7 cellular contexts compared by ENCODE assay signal in the genomic region with DNA sequence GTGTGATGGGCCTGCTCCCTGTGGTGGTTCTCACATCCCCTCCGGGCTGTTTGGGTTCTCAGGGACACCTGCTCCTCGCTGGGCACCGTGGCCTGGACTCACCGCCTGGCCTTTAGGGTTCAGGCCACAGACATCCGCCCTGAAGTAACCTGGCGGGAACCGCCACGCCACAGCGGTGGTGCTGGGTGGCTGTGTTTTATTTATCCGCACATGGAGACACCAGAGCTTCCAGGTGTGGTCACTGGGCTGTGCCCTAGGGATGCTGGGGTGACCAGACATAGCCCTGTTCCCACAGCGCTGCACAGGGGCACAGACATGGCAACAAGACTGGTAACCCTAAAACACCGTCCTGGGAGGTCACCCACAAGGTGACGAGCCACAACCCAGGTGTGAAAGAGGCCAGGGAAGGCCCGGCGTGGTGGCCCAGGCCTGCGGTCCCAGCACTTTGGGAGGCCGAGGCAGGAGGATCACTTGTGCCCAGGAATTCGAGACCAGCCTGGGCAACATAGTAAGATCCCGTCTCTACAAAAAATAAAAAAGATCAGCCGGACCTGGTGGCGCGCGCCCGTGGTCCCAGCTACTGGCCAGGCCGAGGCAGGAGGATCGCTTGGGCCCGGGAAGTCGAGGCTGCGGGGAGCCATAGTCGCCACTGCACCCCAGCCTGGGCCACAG. TPM values are rescaled to one million over a fixed set of nuclear protein-coding genes. Genes with fewer than 3 reads are reported as not detected.
A peak's percentile ranks its signal among the peaks of the same experiment; 100 is the strongest.
DNase-seq lines count a peak whose midpoint lies in the region; ATAC-seq and TF ChIP-seq lines count a peak whose summit lies in the region.

No MANE protein-coding gene starts in this region.

- peak overlapping the region; percentile 14 for H3K27ac Mint-ChIP-seq in activated T-helper 2 cell treated with anti-CD3 and anti-CD28 coated beads, Interferon-gamma antibody, Interleukin-2, Interleukin-4, amounts not matched to agents 10 μg/mL and 5 μg/mL and 100 μg/mL, durations not matched to agents 14 hours and 24 hours and 36 hours
- peak overlapping the region; percentile 78 for H3K27ac Mint-ChIP-seq in stimulated activated memory B cell treated with anti-CD40 and anti-IgM and Interleukin-4, amounts not matched to agents 10 μg/mL and 1 μg/mL and 100 μg/mL, for 72 hours

- H3K4me3 Mint-ChIP-seq in activated T-helper 2 cell treated with anti-CD3 and anti-CD28 coated beads, Interferon-gamma antibody, Interleukin-2, Interleukin-4, amounts not matched to agents 10 μg/mL and 5 μg/mL and 100 μg/mL, durations not matched to agents 14 hours and 24 hours and 36 hours (ENCODE audit: low read depth) = peak overlapping the region; percentile 60
- H3K4me3 Mint-ChIP-seq in stimulated activated memory B cell treated with anti-CD40 and anti-IgM and Interleukin-4, amounts not matched to agents 10 μg/mL and 1 μg/mL and 100 μg/mL, for 72 hours = peak overlapping the region; percentile 65

- RAD21 ChIA-PET in HCT116 (lab: Charles Lee; ENCODE audit: low non-redundant PET in 1 of 2, low total read pairs in 2 of 2, uncharacterized antibody in 2 of 2, unreplicated experiment in 2 of 2) = no interaction called here

- BruUV-seq in HCT116 (replicated peaks; lab: Mats Ljungman, UMichigan) = no TSS peak

- DNase-seq in HCT116 (ENCODE audit: low read depth, low spot score) = no peak
- no peak for DNase-seq in activated T-helper 2 cell treated with anti-CD3 and anti-CD28 coated beads, Interferon-gamma antibody, Interleukin-2, Interleukin-4, amounts not matched to agents 10 μg/mL and 5 μg/mL and 100 μg/mL, durations not matched to agents 14 hours and 24 hours and 36 hours (ENCODE audit: low spot score)
- no peak for DNase-seq in inferior parietal cortex (ENCODE audit: extremely low spot score)
- no peak for DNase-seq in activated CD4-positive, CD25-positive, alpha-beta regulatory T cell (lab: John Stamatoyannopoulos, UW)

- no peak for TF ChIP-seq POLR2A in HCT116 (IDR thresholded peaks at IDR 0.05; ENCODE audit: borderline replicate concordance, extremely low read depth, insufficient read depth, insufficient read length)

- peak overlapping the region; percentile 92 for H3K9ac ChIP-seq in HCT116 (ENCODE audit: low read length)
- H3K9ac ChIP-seq in iPS-15b (ENCODE audit: low read depth, low read length) = no peak overlapping the region

- H3K9me3 ChIP-seq in HCT116 (ENCODE audit: control insufficient read depth in 1 of 2, insufficient read depth in 1 of 2, low read depth in 1 of 2, low read length in 2 of 2) (no peaks in the 10 kb centered on the region), iPS-15b (ENCODE audit: control insufficient read depth, insufficient read depth, low read length) (no peaks in the 10 kb centered on the region)

- peaks cover 40% of the 10 kb centered on the region for H3K4me1 Mint-ChIP-seq in activated T-helper 2 cell treated with anti-CD3 and anti-CD28 coated beads, Interferon-gamma antibody, Interleukin-2, Interleukin-4, amounts not matched to agents 10 μg/mL and 5 μg/mL and 100 μg/mL, durations not matched to agents 14 hours and 24 hours and 36 hours (ENCODE audit: low read depth)
- H3K4me1 Mint-ChIP-seq in stimulated activated memory B cell treated with anti-CD40 and anti-IgM and Interleukin-4, amounts not matched to agents 10 μg/mL and 1 μg/mL and 100 μg/mL, for 72 hours = peaks cover 47% of the 10 kb centered on the region

- CTCF ChIA-PET in HCT116 (lab: Charles Lee) = no interaction called here

- H3K4me3 ChIP-seq in HCT116 (replicated peaks in 1 of 2; ENCODE audit: low read depth in 1 of 2, low read length in 2 of 2) = peak overlapping the region; percentile 76 to 83
- H3K4me3 ChIP-seq in iPS-15b (ENCODE audit: low read depth, low read length) = peak overlapping the region; percentile 35

- no peaks in the 10 kb centered on the region for H4K20me1 ChIP-seq in HCT116 (ENCODE audit: insufficient read depth)

- 0 out of 4 replicates have a peak, but pooled peaks cover 0 to 3% of the 10 kb centered on the region in 2 experiments for H3K36me3 ChIP-seq in HCT116 (ENCODE audit: control insufficient read depth in 1 of 2, insufficient read depth in 2 of 2, low read length in 2 of 2)
- peaks cover 2% of the 10 kb centered on the region for H3K36me3 ChIP-seq in iPS-15b (ENCODE audit: control insufficient read depth, insufficient read depth, low read length)

- no peaks in the 10 kb centered on the region for H3K27me3 Mint-ChIP-seq in activated T-helper 2 cell treated with anti-CD3 and anti-CD28 coated beads, Interferon-gamma antibody, Interleukin-2, Interleukin-4, amounts not matched to agents 10 μg/mL and 5 μg/mL and 100 μg/mL, durations not matched to agents 14 hours and 24 hours and 36 hours (ENCODE audit: low read depth)
- H3K27me3 Mint-ChIP-seq in stimulated activated memory B cell treated with anti-CD40 and anti-IgM and Interleukin-4, amounts not matched to agents 10 μg/mL and 1 μg/mL and 100 μg/mL, for 72 hours = peaks cover 8% of the 10 kb centered on the region

- peak overlapping the region; percentile 86 for H3K4me2 ChIP-seq in HCT116 (ENCODE audit: low read length)

- TF ChIP-seq RAD21 in HCT116 (IDR thresholded peaks at IDR 0.05; ENCODE audit: low read depth) = no peak

- H3K9me2 ChIP-seq in HCT116 (ENCODE audit: insufficient read depth) = no peaks in the 10 kb centered on the region

- TF ChIP-seq CTCF in HCT116 (IDR thresholded peaks at IDR 0.05 in 2 of 3, conservative IDR thresholded peaks at IDR 0.05 in 1 of 3; ENCODE audit: borderline replicate concordance in 1 of 3, insufficient read depth in 1 of 3, low read depth in 2 of 3, low read length in 2 of 3) = no peak

- intact Hi-C loops in HCT116 (cut with micrococcal nuclease) = loop anchor here (2.0 kb wide), 1 partner anchor 285 kb away; a partner anchor contains a TSS
- intact Hi-C loops in activated T-helper 2 cell treated with anti-CD3 and anti-CD28 coated beads, Interferon-gamma antibody, Interleukin-2, Interleukin-4, amounts not matched to agents 10 μg/mL and 5 μg/mL and 100 μg/mL, durations not matched to agents 14 hours and 24 hours and 36 hours (cut with micrococcal nuclease) = loop anchor here (1.0 to 5.0 kb wide), 5 partner anchors 12 to 281 kb away; a partner anchor contains a TSS

- peaks cover 38% of the 10 kb centered on the region for H3K79me2 ChIP-seq in HCT116 (ENCODE audit: insufficient read depth, low read length)

- H2AFZ ChIP-seq in HCT116 (ENCODE audit: low read depth, low read length, poor library complexity, severe bottlenecking) = no peak overlapping the region

- H3K36me3 Mint-ChIP-seq in activated T-helper 2 cell treated with anti-CD3 and anti-CD28 coated beads, Interferon-gamma antibody, Interleukin-2, Interleukin-4, amounts not matched to agents 10 μg/mL and 5 μg/mL and 100 μg/mL, durations not matched to agents 14 hours and 24 hours and 36 hours (ENCODE audit: low read depth) = peaks cover 6% of the 10 kb centered on the region
- peaks cover 5% of the 10 kb centered on the region for H3K36me3 Mint-ChIP-seq in stimulated activated memory B cell treated with anti-CD40 and anti-IgM and Interleukin-4, amounts not matched to agents 10 μg/mL and 1 μg/mL and 100 μg/mL, for 72 hours

- H3K27me3 ChIP-seq in HCT116 (ENCODE audit: insufficient read depth, low read length) (no peaks in the 10 kb centered on the region), iPS-15b (ENCODE audit: control insufficient read depth, insufficient read depth, low read length) (peaks cover 56% of the 10 kb centered on the region)

- H3K27ac ChIP-seq in HCT116 (ENCODE audit: low read depth, low read length) = peak overlapping the region; percentile 90

- no peaks in the 10 kb centered on the region for H3K9me3 Mint-ChIP-seq in activated T-helper 2 cell treated with anti-CD3 and anti-CD28 coated beads, Interferon-gamma antibody, Interleukin-2, Interleukin-4, amounts not matched to agents 10 μg/mL and 5 μg/mL and 100 μg/mL, durations not matched to agents 14 hours and 24 hours and 36 hours
- H3K9me3 Mint-ChIP-seq in stimulated activated memory B cell treated with anti-CD40 and anti-IgM and Interleukin-4, amounts not matched to agents 10 μg/mL and 1 μg/mL and 100 μg/mL, for 72 hours = no peaks in the 10 kb centered on the region

- ATAC-seq in HCT116 (no peak), HG03135 (IDR thresholded peaks at IDR 0.05; ENCODE audit: unreplicated experiment) (no peak)
- ATAC-seq in stimulated activated memory B cell treated with anti-CD40 and anti-IgM and Interleukin-4, amounts not matched to agents 10 μg/mL and 1 μg/mL and 100 μg/mL, for 72 hours = no peak

- H3K4me1 ChIP-seq in HCT116 (ENCODE audit: control insufficient read depth in 1 of 2, insufficient read depth in 2 of 2, low read length in 2 of 2) (peaks cover 42 to 73% of the 10 kb centered on the region in 2 experiments), iPS-15b (ENCODE audit: control insufficient read depth, insufficient read depth, low read length) (peaks cover 17% of the 10 kb centered on the region)

- POLR2A ChIA-PET in HCT116 (lab: Charles Lee) = interaction anchor here (1.0 to 1.4 kb wide), 3 partner anchors 12 to 30 kb away, joined by 3 to 7 read pairs (median 5); a partner anchor contains a TSS

TF ChIP-seq in HCT116, 20 proteins besides CTCF, POLR2A, EP300 and RAD21 (continues in another document):
- TF ChIP-seq SIN3A (IDR thresholded peaks at IDR 0.05; ENCODE audit: low read depth) = no peak

RNA-seq across cellular contexts. Expression of a gene that starts 0.6 kb away (rescaled TPM):
- total RNA-seq in HCT116 (2021; ENCODE audit: unreplicated experiment) = 41.4 TPM
- polyA plus RNA-seq in HCT116 (2012) = 26.9 and 30.7 TPM in 2 replicates
- 12.0 and 15.5 TPM in 2 replicates for total RNA-seq in activated T-helper 2 cell treated with anti-CD3 and anti-CD28 coated beads, Interferon-gamma antibody, Interleukin-2, Interleukin-4, amounts not matched to agents 10 μg/mL and 5 μg/mL and 100 μg/mL, durations not matched to agents 14 hours and 24 hours and 36 hours

RNA-seq across cellular contexts. Expression of a gene that starts 12.3 kb away (rescaled TPM):
- 44.9 TPM for total RNA-seq in HCT116 (2021; ENCODE audit: unreplicated experiment)
- 41.0 and 45.2 TPM in 2 replicates for polyA plus RNA-seq in HCT116 (2012)
- total RNA-seq in activated T-helper 2 cell treated with anti-CD3 and anti-CD28 coated beads, Interferon-gamma antibody, Interleukin-2, Interleukin-4, amounts not matched to agents 10 μg/mL and 5 μg/mL and 100 μg/mL, durations not matched to agents 14 hours and 24 hours and 36 hours = 48.1 and 49.5 TPM in 2 replicates

RNA-seq across cellular contexts. Expression of a gene that starts 24.6 kb away (rescaled TPM):
- total RNA-seq in HCT116 (2021; ENCODE audit: unreplicated experiment) = 178 TPM
- polyA plus RNA-seq in HCT116 (2012) = 107 and 114 TPM in 2 replicates
- total RNA-seq in activated T-helper 2 cell treated with anti-CD3 and anti-CD28 coated beads, Interferon-gamma antibody, Interleukin-2, Interleukin-4, amounts not matched to agents 10 μg/mL and 5 μg/mL and 100 μg/mL, durations not matched to agents 14 hours and 24 hours and 36 hours = 181 and 194 TPM in 2 replicates
